1 cellular context compared by ENCODE assay signal in the genomic region with DNA sequence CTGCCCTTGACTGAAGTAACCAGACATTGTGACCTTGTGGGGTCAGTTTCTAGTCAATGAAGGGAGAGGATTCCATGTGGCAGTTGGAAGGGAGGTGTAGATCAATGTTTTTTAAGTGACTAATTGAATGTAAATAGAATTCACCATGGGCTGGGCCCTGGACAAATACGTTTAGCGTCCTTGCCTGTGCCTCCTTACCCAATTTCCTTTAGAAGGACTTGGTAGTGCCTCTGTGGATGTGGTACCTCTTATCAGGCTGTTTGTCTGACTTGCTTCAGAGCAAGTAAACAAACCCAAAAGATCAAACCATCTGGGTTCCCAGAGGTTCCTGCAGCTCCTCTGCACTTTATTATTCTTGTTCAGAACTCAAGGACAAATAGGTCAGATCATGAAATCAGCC.
A peak's percentile ranks its signal among the peaks of the same experiment; 100 is the strongest.
TF ChIP-seq lines count a peak whose summit lies in the region.

No MANE protein-coding gene starts in this region.

TF ChIP-seq in HepG2, 621 proteins besides CTCF, POLR2A, EP300 and RAD21 (continued from another document and continues in another):
- TF ChIP-seq KAT2B (IDR thresholded peaks at IDR 0.05; ENCODE audit: borderline replicate concordance, low read depth, low read length) (no peak), PHF5A (CRISPR knock-in tag; IDR thresholded peaks at IDR 0.05; ENCODE audit: low read depth, unreplicated experiment) (no peak), SP2 (CRISPR knock-in tag; IDR thresholded peaks at IDR 0.05) (no peak), SP4 (CRISPR knock-in tag; IDR thresholded peaks at IDR 0.05) (no peak), E2F5 (CRISPR knock-in tag; conservative IDR thresholded peaks at IDR 0.05) (no peak), ONECUT2 (CRISPR knock-in tag; IDR thresholded peaks at IDR 0.05) (peak; percentile 83), ZNF781 (CRISPR knock-in tag; IDR thresholded peaks at IDR 0.05; ENCODE audit: borderline replicate concordance, not compliant biosample characterization) (no peak), ZNF431 (CRISPR knock-in tag; IDR thresholded peaks at IDR 0.05; ENCODE audit: borderline replicate concordance, low read depth) (no peak), GZF1 (CRISPR knock-in tag; IDR thresholded peaks at IDR 0.05) (no peak), STAT5B (CRISPR knock-in tag; IDR thresholded peaks at IDR 0.05) (no peak), ZNF451 (CRISPR knock-in tag; IDR thresholded peaks at IDR 0.05) (no peak), ZIK1 (CRISPR knock-in tag; IDR thresholded peaks at IDR 0.05; ENCODE audit: borderline replicate concordance, low read depth) (no peak), DMAP1 (CRISPR knock-in tag; IDR thresholded peaks at IDR 0.05) (0 out of 2 replicates have a peak, but pooled peaks have one; percentile 20), TEAD2 (CRISPR knock-in tag; IDR thresholded peaks at IDR 0.05) (no peak), RFX3 (CRISPR knock-in tag; IDR thresholded peaks at IDR 0.05) (no peak), E2F1 (CRISPR knock-in tag; IDR thresholded peaks at IDR 0.05) (no peak), MLXIP (CRISPR knock-in tag; IDR thresholded peaks at IDR 0.05; ENCODE audit: borderline replicate concordance) (no peak), ZNF724P (CRISPR knock-in tag; IDR thresholded peaks at IDR 0.05; ENCODE audit: borderline replicate concordance) (no peak), ZSCAN9 (CRISPR knock-in tag; IDR thresholded peaks at IDR 0.05; ENCODE audit: borderline replicate concordance) (no peak), RFX5 (IDR thresholded peaks at IDR 0.05; ENCODE audit: low read depth, low read length) (no peak), SNRNP70 (IDR thresholded peaks at IDR 0.05; ENCODE audit: low read depth, low read length) (no peak), ZNF136 (CRISPR knock-in tag; IDR thresholded peaks at IDR 0.05; ENCODE audit: low read depth) (no peak), FOXP1 (IDR thresholded peaks at IDR 0.05) (no peak), FOXP1 (CRISPR knock-in tag; IDR thresholded peaks at IDR 0.05) (peak; percentile 86), CHD4 (IDR thresholded peaks at IDR 0.05; ENCODE audit: borderline replicate concordance, low read length) (no peak), SETDB1 (CRISPR knock-in tag; IDR thresholded peaks at IDR 0.05; ENCODE audit: borderline replicate concordance) (no peak), ZNF513 (CRISPR knock-in tag; conservative IDR thresholded peaks at IDR 0.05) (no peak), ZMYM4 (CRISPR knock-in tag; IDR thresholded peaks at IDR 0.05) (peak; percentile 54), DNMT1 (CRISPR knock-in tag; IDR thresholded peaks at IDR 0.05) (no peak), FOXK2 (IDR thresholded peaks at IDR 0.05) (no peak), HCFC1 (IDR thresholded peaks at IDR 0.05; ENCODE audit: low read depth, low read length) (no peak), ZNF276 (CRISPR knock-in tag; IDR thresholded peaks at IDR 0.05; ENCODE audit: low read depth) (no peak), MEF2D (CRISPR knock-in tag; IDR thresholded peaks at IDR 0.05) (0 out of 2 replicates have a peak, but pooled peaks have one; percentile 26), HIVEP1 (CRISPR knock-in tag; IDR thresholded peaks at IDR 0.05) (no peak), MYC (CRISPR knock-in tag; IDR thresholded peaks at IDR 0.05; ENCODE audit: borderline replicate concordance) (no peak), LCORL (IDR thresholded peaks at IDR 0.05) (peak; percentile 28; the same call in 1 of the 2 replicates), LCORL (CRISPR knock-in tag; IDR thresholded peaks at IDR 0.05) (peak; percentile 90), ZNF710 (CRISPR knock-in tag; IDR thresholded peaks at IDR 0.05; ENCODE audit: borderline replicate concordance) (no peak), CBX2 (IDR thresholded peaks at IDR 0.05; ENCODE audit: low read depth, low read length) (no peak), CBX2 (CRISPR knock-in tag; IDR thresholded peaks at IDR 0.05; ENCODE audit: low read depth) (no peak), NR2F6 (IDR thresholded peaks at IDR 0.05) (peak; percentile 63), NR2F6 (CRISPR knock-in tag; IDR thresholded peaks at IDR 0.05) (peak; percentile 71), POLR2AphosphoS5 (IDR thresholded peaks at IDR 0.05; ENCODE audit: low read depth, low read length) (no peak), ZNF460 (CRISPR knock-in tag; IDR thresholded peaks at IDR 0.05; ENCODE audit: borderline replicate concordance) (no peak)
- TF ChIP-seq, protein P1, sequence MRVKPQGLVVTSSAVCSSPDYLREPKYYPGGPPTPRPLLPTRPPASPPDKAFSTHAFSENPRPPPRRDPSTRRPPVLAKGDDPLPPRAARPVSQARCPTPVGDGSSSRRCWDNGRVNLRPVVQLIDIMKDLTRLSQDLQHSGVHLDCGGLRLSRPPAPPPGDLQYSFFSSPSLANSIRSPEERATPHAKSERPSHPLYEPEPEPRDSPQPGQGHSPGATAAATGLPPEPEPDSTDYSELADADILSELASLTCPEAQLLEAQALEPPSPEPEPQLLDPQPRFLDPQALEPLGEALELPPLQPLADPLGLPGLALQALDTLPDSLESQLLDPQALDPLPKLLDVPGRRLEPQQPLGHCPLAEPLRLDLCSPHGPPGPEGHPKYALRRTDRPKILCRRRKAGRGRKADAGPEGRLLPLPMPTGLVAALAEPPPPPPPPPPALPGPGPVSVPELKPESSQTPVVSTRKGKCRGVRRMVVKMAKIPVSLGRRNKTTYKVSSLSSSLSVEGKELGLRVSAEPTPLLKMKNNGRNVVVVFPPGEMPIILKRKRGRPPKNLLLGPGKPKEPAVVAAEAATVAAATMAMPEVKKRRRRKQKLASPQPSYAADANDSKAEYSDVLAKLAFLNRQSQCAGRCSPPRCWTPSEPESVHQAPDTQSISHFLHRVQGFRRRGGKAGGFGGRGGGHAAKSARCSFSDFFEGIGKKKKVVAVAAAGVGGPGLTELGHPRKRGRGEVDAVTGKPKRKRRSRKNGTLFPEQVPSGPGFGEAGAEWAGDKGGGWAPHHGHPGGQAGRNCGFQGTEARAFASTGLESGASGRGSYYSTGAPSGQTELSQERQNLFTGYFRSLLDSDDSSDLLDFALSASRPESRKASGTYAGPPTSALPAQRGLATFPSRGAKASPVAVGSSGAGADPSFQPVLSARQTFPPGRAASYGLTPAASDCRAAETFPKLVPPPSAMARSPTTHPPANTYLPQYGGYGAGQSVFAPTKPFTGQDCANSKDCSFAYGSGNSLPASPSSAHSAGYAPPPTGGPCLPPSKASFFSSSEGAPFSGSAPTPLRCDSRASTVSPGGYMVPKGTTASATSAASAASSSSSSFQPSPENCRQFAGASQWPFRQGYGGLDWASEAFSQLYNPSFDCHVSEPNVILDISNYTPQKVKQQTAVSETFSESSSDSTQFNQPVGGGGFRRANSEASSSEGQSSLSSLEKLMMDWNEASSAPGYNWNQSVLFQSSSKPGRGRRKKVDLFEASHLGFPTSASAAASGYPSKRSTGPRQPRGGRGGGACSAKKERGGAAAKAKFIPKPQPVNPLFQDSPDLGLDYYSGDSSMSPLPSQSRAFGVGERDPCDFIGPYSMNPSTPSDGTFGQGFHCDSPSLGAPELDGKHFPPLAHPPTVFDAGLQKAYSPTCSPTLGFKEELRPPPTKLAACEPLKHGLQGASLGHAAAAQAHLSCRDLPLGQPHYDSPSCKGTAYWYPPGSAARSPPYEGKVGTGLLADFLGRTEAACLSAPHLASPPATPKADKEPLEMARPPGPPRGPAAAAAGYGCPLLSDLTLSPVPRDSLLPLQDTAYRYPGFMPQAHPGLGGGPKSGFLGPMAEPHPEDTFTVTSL (CRISPR knock-in tag; IDR thresholded peaks at IDR 0.05; ENCODE audit: borderline replicate concordance): peak; percentile 79; the same call in 1 of the 2 replicates
- TF ChIP-seq, protein P2, sequence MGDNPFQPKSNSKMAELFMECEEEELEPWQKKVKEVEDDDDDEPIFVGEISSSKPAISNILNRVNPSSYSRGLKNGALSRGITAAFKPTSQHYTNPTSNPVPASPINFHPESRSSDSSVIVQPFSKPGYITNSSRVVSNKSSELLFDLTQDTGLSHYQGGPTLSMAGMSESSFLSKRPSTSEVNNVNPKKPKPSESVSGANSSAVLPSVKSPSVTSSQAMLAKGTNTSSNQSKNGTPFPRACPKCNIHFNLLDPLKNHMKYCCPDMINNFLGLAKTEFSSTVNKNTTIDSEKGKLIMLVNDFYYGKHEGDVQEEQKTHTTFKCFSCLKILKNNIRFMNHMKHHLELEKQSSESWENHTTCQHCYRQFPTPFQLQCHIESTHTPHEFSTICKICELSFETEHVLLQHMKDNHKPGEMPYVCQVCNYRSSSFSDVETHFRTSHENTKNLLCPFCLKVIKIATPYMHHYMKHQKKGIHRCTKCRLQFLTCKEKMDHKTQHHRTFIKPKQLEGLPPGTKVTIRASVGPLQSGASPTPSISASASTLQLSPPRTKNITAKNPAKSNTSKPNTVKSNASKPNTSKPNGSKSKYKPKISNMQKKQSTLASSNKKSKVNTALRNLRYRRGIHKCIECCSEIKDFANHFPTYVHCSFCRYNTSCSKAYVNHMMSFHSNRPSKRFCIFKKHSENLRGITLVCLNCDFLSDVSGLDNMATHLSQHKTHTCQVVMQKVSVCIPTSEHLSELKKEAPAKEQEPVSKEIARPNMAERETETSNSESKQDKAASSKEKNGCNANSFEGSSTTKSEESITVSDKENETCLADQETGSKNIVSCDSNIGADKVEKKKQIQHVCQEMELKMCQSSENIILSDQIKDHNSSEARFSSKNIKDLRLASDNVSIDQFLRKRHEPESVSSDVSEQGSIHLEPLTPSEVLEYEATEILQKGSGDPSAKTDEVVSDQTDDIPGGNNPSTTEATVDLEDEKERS (CRISPR knock-in tag; IDR thresholded peaks at IDR 0.05): peak; percentile 44; the same call in 1 of the 2 replicates
